In genomic region chr3:72213296-72214064, GRCh38 we compare ENCODE assay signal across 3 cellular contexts.
A peak's percentile ranks its signal among the peaks of the same experiment; 100 is the strongest.
TF ChIP-seq lines count a peak whose summit lies in the region.

No MANE protein-coding gene starts in this region.

TF ChIP-seq in GM23338, 12 proteins besides CTCF, POLR2A, EP300 and RAD21 (continues in another document):
- TF ChIP-seq ZNF331 (CRISPR knock-in tag; IDR thresholded peaks at IDR 0.05; ENCODE audit: low read depth) (no peak), POLR2AphosphoS5 (IDR thresholded peaks at IDR 0.05; ENCODE audit: low read depth) (no peak), NANOG (IDR thresholded peaks at IDR 0.05; ENCODE audit: borderline replicate concordance) (no peak), REST (IDR thresholded peaks at IDR 0.05; ENCODE audit: unreplicated experiment) (no peak)

TF ChIP-seq in GM12878, 131 proteins besides CTCF, POLR2A, EP300 and RAD21:
- TF ChIP-seq ZBTB40 (IDR thresholded peaks at IDR 0.05; ENCODE audit: borderline replicate concordance) (peak; percentile 54), SIN3A (IDR thresholded peaks at IDR 0.05; ENCODE audit: low read depth, low read length) (no peak)

TF ChIP-seq in endothelial cell of umbilical vein, 7 proteins besides CTCF, POLR2A, EP300 and RAD21:
- no peak for TF ChIP-seq POLR2AphosphoS5 (IDR thresholded peaks at IDR 0.05; ENCODE audit: insufficient read depth, low read depth, low read length)
- no peak for TF ChIP-seq GATA2 (IDR thresholded peaks at IDR 0.05; ENCODE audit: insufficient read depth, insufficient read length, low read depth, low read length)
- no peak for TF ChIP-seq JUN (IDR thresholded peaks at IDR 0.05; ENCODE audit: borderline replicate concordance, insufficient read depth, insufficient read length, low read depth)
- TF ChIP-seq MYC (IDR thresholded peaks at IDR 0.05; ENCODE audit: low read depth, low read length) = no peak
- no peak for TF ChIP-seq MAX (IDR thresholded peaks at IDR 0.05; ENCODE audit: insufficient read depth, insufficient read length)
- TF ChIP-seq FOS (IDR thresholded peaks at IDR 0.05; ENCODE audit: borderline replicate concordance, insufficient read depth, low read length) = no peak
- TF ChIP-seq EZH2 (IDR thresholded peaks at IDR 0.05; ENCODE audit: borderline replicate concordance, low read depth, low read length, severe bottlenecking) = no peak
